Comparison of ENCODE assay signal across 19 cellular contexts in the genomic region with DNA sequence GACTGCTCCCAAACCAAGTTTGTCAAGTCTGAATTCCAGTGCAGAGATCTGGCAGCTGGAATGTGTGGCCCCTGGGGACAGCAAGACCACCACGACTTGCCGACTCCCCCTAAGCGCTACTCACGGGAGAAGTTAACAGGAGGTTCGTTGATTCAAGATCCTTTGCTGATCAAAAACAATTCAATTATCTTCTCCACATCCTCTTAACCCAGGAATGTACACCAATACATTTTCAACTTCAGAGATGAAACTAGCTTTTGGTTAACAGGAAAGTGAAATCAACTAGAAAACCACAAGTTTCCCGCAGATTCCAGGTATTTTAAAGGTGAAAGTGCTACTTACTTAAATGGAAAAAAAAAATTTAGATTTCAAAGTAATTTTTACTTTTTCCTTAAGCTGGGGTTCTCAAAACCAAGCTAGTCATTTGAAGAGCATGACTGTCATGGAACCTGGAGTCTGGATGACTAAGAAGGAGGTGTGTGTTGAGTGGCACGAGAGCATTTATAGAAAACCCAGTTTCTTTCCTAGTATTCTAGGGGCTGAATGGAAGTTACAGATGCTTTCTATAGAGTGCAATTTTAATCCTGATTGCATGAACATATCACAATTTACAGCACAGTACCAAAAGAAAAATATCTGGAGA.
DNase-seq lines count a peak whose midpoint lies in the region; ATAC-seq and TF ChIP-seq lines count a peak whose summit lies in the region.
"Had no signal": no experiment of that assay in that cellular context is flagged by ENCODE, and none has a peak within 500 bp of the region (broad histone marks: within the 10 kb centered on the region; RNA-seq: fewer than 3 reads in every experiment).

No MANE protein-coding gene starts in this region.

- intact Hi-C loops in activated CD8-positive, alpha-beta T cell treated with anti-CD3 and anti-CD28 coated beads for 36 hours (cut with micrococcal nuclease), result loop anchor here (5.0 kb wide), 1 partner anchor 34 kb away; no protein-coding TSS in a partner anchor

- H3K9ac ChIP-seq in BLaER1, result no peak overlapping the region

- no peak overlapping the region for H3K27ac Mint-ChIP-seq in activated CD8-positive, alpha-beta memory T cell treated with anti-CD3 and anti-CD28 coated beads, Interleukin-2, amount 10 ng/mL, durations not matched to agents 7 days and 5 days
- H3K27ac Mint-ChIP-seq in activated CD8-positive, alpha-beta T cell treated with anti-CD3 and anti-CD28 coated beads for 36 hours, result peak overlapping the region; percentile 89
- peak overlapping the region; percentile 13 for H3K27ac Mint-ChIP-seq in activated naive CD8-positive, alpha-beta T cell treated with anti-CD3 and anti-CD28 coated beads, Interleukin-2, amount 10 ng/mL, durations not matched to agents 7 days and 5 days
- H3K27ac Mint-ChIP-seq: CD14-positive monocyte, GM23338 had no signal

- no peaks in the 10 kb centered on the region for H4K20me1 ChIP-seq in BLaER1

- peaks cover 17% of the 10 kb centered on the region for H3K27me3 Mint-ChIP-seq in activated CD8-positive, alpha-beta memory T cell treated with anti-CD3 and anti-CD28 coated beads, Interleukin-2, amount 10 ng/mL, durations not matched to agents 7 days and 5 days
- H3K27me3 Mint-ChIP-seq in activated CD8-positive, alpha-beta T cell treated with anti-CD3 and anti-CD28 coated beads for 36 hours, result peaks cover 8% of the 10 kb centered on the region
- H3K27me3 Mint-ChIP-seq in activated naive CD8-positive, alpha-beta T cell treated with anti-CD3 and anti-CD28 coated beads, Interleukin-2, amount 10 ng/mL, durations not matched to agents 7 days and 5 days, result peaks cover 1% of the 10 kb centered on the region

- peak overlapping the region; percentile 25; the same call in 1 of the 2 replicates for H3K4me2 ChIP-seq in BLaER1
- H3K4me2 ChIP-seq: GM23338 had no signal

- H3K4me3 Mint-ChIP-seq in activated CD8-positive, alpha-beta memory T cell treated with anti-CD3 and anti-CD28 coated beads, Interleukin-2, amount 10 ng/mL, durations not matched to agents 7 days and 5 days, result no peak overlapping the region
- H3K4me3 Mint-ChIP-seq in activated CD8-positive, alpha-beta T cell treated with anti-CD3 and anti-CD28 coated beads for 36 hours, result peak overlapping the region; percentile 55
- peak overlapping the region; percentile 44 for H3K4me3 Mint-ChIP-seq in activated naive CD8-positive, alpha-beta T cell treated with anti-CD3 and anti-CD28 coated beads, Interleukin-2, amount 10 ng/mL, durations not matched to agents 7 days and 5 days
- H3K4me3 Mint-ChIP-seq: CD14-positive monocyte, GM23338 had no signal

- H3K27me3 ChIP-seq in BLaER1, result no peaks in the 10 kb centered on the region

- H3K36me3 Mint-ChIP-seq in activated CD8-positive, alpha-beta memory T cell treated with anti-CD3 and anti-CD28 coated beads, Interleukin-2, amount 10 ng/mL, durations not matched to agents 7 days and 5 days, result no peaks in the 10 kb centered on the region
- H3K36me3 Mint-ChIP-seq in activated CD8-positive, alpha-beta T cell treated with anti-CD3 and anti-CD28 coated beads for 36 hours (ENCODE audit: low read depth), result peaks cover 6% of the 10 kb centered on the region
- H3K36me3 Mint-ChIP-seq in activated naive CD8-positive, alpha-beta T cell treated with anti-CD3 and anti-CD28 coated beads, Interleukin-2, amount 10 ng/mL, durations not matched to agents 7 days and 5 days, result no peaks in the 10 kb centered on the region
- H3K36me3 Mint-ChIP-seq: CD14-positive monocyte had no signal

- POLR2A ChIA-PET in activated CD8-positive, alpha-beta T cell treated with anti-CD3 and anti-CD28 coated beads for 36 hours (lab: Charles Lee), result interaction anchor here (0.5 to 1.9 kb wide), 3 partner anchors 11 to 27 kb away, joined by 3 to 5 read pairs (median 3); no protein-coding TSS in a partner anchor
- POLR2A ChIA-PET in activated naive CD8-positive, alpha-beta T cell treated with anti-CD3 and anti-CD28 coated beads, Interleukin-2, amount 10 ng/mL, durations not matched to agents 7 days and 5 days (lab: Charles Lee), result interaction anchor here (0.7 kb wide), 1 partner anchor 50 kb away, joined by 4 read pairs; no protein-coding TSS in a partner anchor

- H3K4me1 ChIP-seq in BLaER1, result peaks cover 7% of the 10 kb centered on the region
- H3K4me1 ChIP-seq: Caco-2 had no signal

- H3K27ac ChIP-seq in BLaER1, result no peak overlapping the region

- DNase-seq in activated CD8-positive, alpha-beta memory T cell treated with anti-CD3 and anti-CD28 coated beads for 24 hours, result peak; percentile 61
- no peak for DNase-seq in activated CD8-positive, alpha-beta memory T cell treated with anti-CD3 and anti-CD28 coated beads, Interleukin-2, amount 10 ng/mL, durations not matched to agents 7 days and 5 days
- peak; percentile 53 for DNase-seq in activated CD8-positive, alpha-beta T cell treated with anti-CD3 and anti-CD28 coated beads for 36 hours
- no peak for DNase-seq in activated naive CD8-positive, alpha-beta T cell treated with anti-CD3 and anti-CD28 coated beads, Interleukin-2, amount 10 ng/mL, durations not matched to agents 7 days and 5 days
- DNase-seq in NCI-H1048 (lab: John Stamatoyannopoulos, UW) (no peak), SHP77 (lab: John Stamatoyannopoulos, UW) (no peak)
- DNase-seq: Caco-2; DMS153; EL; NCI-H1417; NCI-H1930; NCI-H69; NK-92 treated with Interleukin-12 subunit alpha and Interleukin-12 subunit beta, amount 100 ng/mL, for 24 hours had no signal

- H3K36me3 ChIP-seq in BLaER1, result no peaks in the 10 kb centered on the region

- peaks cover 11% of the 10 kb centered on the region for H3K4me1 Mint-ChIP-seq in activated CD8-positive, alpha-beta memory T cell treated with anti-CD3 and anti-CD28 coated beads, Interleukin-2, amount 10 ng/mL, durations not matched to agents 7 days and 5 days
- peaks cover 32% of the 10 kb centered on the region for H3K4me1 Mint-ChIP-seq in activated CD8-positive, alpha-beta T cell treated with anti-CD3 and anti-CD28 coated beads for 36 hours (ENCODE audit: low read depth)
- H3K4me1 Mint-ChIP-seq in activated naive CD8-positive, alpha-beta T cell treated with anti-CD3 and anti-CD28 coated beads, Interleukin-2, amount 10 ng/mL, durations not matched to agents 7 days and 5 days, result peaks cover 21% of the 10 kb centered on the region
- H3K4me1 Mint-ChIP-seq: CD14-positive monocyte had no signal

- no peak overlapping the region for H3K4me3 ChIP-seq in BLaER1
- H3K4me3 ChIP-seq: GM23338, K562 had no signal

- no peak for TF ChIP-seq CTCF in activated CD8-positive, alpha-beta T cell treated with anti-CD3 and anti-CD28 coated beads for 36 hours (IDR thresholded peaks at IDR 0.05)

- CTCF ChIA-PET in activated CD8-positive, alpha-beta memory T cell treated with anti-CD3 and anti-CD28 coated beads, Interleukin-2, amount 10 ng/mL, durations not matched to agents 7 days and 5 days (lab: Charles Lee), result interaction anchor here (0.6 kb wide), 1 partner anchor 54 kb away, joined by 3 read pairs; no protein-coding TSS in a partner anchor
- CTCF ChIA-PET in activated CD8-positive, alpha-beta T cell treated with anti-CD3 and anti-CD28 coated beads for 36 hours (lab: Charles Lee), result interaction anchor here (1.2 to 2.3 kb wide), 5 partner anchors 9 to 131 kb away, joined by 3 to 6 read pairs (median 4); no protein-coding TSS in a partner anchor

- no peak for ATAC-seq in activated CD8-positive, alpha-beta memory T cell treated with anti-CD3 and anti-CD28 coated beads, Interleukin-2, amount 10 ng/mL, durations not matched to agents 7 days and 5 days
- ATAC-seq in activated CD8-positive, alpha-beta T cell treated with anti-CD3 and anti-CD28 coated beads for 36 hours, result peak; percentile 85
- ATAC-seq in activated naive CD8-positive, alpha-beta T cell treated with anti-CD3 and anti-CD28 coated beads, Interleukin-2, amount 10 ng/mL, durations not matched to agents 7 days and 5 days (ENCODE audit: low read depth), result peak; percentile 77
- no peak for ATAC-seq in HG03280 (IDR thresholded peaks at IDR 0.05; ENCODE audit: unreplicated experiment)
- ATAC-seq: GM23338, HCT116, K562 had no signal

- peaks cover 3% of the 10 kb centered on the region for H3K9me3 Mint-ChIP-seq in activated CD8-positive, alpha-beta memory T cell treated with anti-CD3 and anti-CD28 coated beads, Interleukin-2, amount 10 ng/mL, durations not matched to agents 7 days and 5 days (ENCODE audit: low read depth)
- peaks cover 10% of the 10 kb centered on the region for H3K9me3 Mint-ChIP-seq in activated CD8-positive, alpha-beta T cell treated with anti-CD3 and anti-CD28 coated beads for 36 hours
- peaks cover 3% of the 10 kb centered on the region for H3K9me3 Mint-ChIP-seq in activated naive CD8-positive, alpha-beta T cell treated with anti-CD3 and anti-CD28 coated beads, Interleukin-2, amount 10 ng/mL, durations not matched to agents 7 days and 5 days
- H3K9me3 Mint-ChIP-seq: GM23338 had no signal

- no peaks in the 10 kb centered on the region for H3K9me3 ChIP-seq in BLaER1
- H3K9me3 ChIP-seq: Caco-2 had no signal

Comparison
In these comparisons a context has a peak if more than half of its experiments do, and no peak if none do; other contexts are left out.
1. DNase-seq: peak in activated CD8-positive, alpha-beta memory T cell treated with anti-CD3 and anti-CD28 coated beads for 24 hours (single experiment) and activated CD8-positive, alpha-beta T cell treated with anti-CD3 and anti-CD28 coated beads for 36 hours (single experiment); none in activated CD8-positive, alpha-beta memory T cell treated with anti-CD3 and anti-CD28 coated beads, Interleukin-2, amount 10 ng/mL, durations not matched to agents 7 days and 5 days (single experiment), activated naive CD8-positive, alpha-beta T cell treated with anti-CD3 and anti-CD28 coated beads, Interleukin-2, amount 10 ng/mL, durations not matched to agents 7 days and 5 days (single experiment), NCI-H1048 (single experiment) and SHP77 (0 of 2).
2. ATAC-seq: peak in activated CD8-positive, alpha-beta T cell treated with anti-CD3 and anti-CD28 coated beads for 36 hours (single experiment) and activated naive CD8-positive, alpha-beta T cell treated with anti-CD3 and anti-CD28 coated beads, Interleukin-2, amount 10 ng/mL, durations not matched to agents 7 days and 5 days (single experiment); none in activated CD8-positive, alpha-beta memory T cell treated with anti-CD3 and anti-CD28 coated beads, Interleukin-2, amount 10 ng/mL, durations not matched to agents 7 days and 5 days (single experiment) and HG03280 (single experiment).